15 cellular contexts compared by ENCODE assay signal in the genomic region with DNA sequence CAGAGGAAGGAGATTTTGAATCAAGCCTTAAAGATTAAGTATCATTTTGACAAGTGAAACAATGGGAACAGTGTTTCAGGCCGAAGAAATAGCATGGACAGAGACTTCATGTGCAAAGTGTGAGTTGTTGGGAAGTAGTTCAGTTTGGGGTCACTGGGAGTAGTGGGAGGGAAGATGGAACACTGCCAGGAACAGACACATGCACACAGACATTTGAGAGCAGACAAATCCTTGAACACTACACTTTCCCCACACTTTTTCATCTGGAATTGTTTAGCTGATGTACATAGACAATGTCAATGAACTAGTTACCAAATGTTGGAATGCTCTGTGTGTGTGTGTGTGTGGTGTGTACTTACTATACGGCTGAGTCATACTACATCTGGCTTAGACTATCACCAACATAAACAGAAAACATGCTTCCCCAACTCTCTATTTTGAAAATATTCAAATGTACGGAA. TPM values are rescaled to one million over a fixed set of nuclear protein-coding genes. Genes with fewer than 3 reads are reported as not detected.
DNase-seq lines count a peak whose midpoint lies in the region; TF ChIP-seq lines count a peak whose summit lies in the region.
"Had no signal": no experiment of that assay in that cellular context is flagged by ENCODE, and none has a peak within 500 bp of the region (broad histone marks: within the 10 kb centered on the region; RNA-seq: fewer than 3 reads in every experiment).

No MANE protein-coding gene starts in this region.

- peak; percentile 16 for DNase-seq in DMS 273 (lab: John Stamatoyannopoulos, UW; ENCODE audit: unreplicated experiment)
- DNase-seq in DMS 273 treated with DMSO at 0.1 percent for 48 hours (lab: John Stamatoyannopoulos, UW): no peak
- DNase-seq in adipocyte (ENCODE audit: low read depth): peak; percentile 93
- peak; percentile 93 for DNase-seq in fibroblast of pulmonary artery (ENCODE audit: low read depth)
- DNase-seq in smooth muscle cell (lab: John Stamatoyannopoulos, UW; ENCODE audit: unreplicated experiment): no peak
- no peak for DNase-seq in NCI-H1092 (lab: John Stamatoyannopoulos, UW)
- DNase-seq in activated CD4-positive, alpha-beta T cell treated with anti-CD3 and anti-CD28 coated beads for 1 hour: no peak
- no peak for DNase-seq in HEK293T (ENCODE audit: extremely low spot score)
- DNase-seq: erythroblast; kidney; naive thymus-derived CD8-positive, alpha-beta T cell; NCI-H2171 treated with DMSO at 0.1 percent for 48 hours; trophoblast cell had no signal

- 23% methylated on average over 3 of the region's 3 CpGs for WGBS in smooth muscle cell (ENCODE audit: low lambda C conversion rate)

- H4K20me1 ChIP-seq in smooth muscle cell (ENCODE audit: low read depth): no peaks in the 10 kb centered on the region

- H3K36me3 ChIP-seq in adipocyte (ENCODE audit: control insufficient read depth, insufficient read depth, low read length, severe bottlenecking) (no peaks in the 10 kb centered on the region), smooth muscle cell (ENCODE audit: low read depth) (no peaks in the 10 kb centered on the region)

- H3K4me1 ChIP-seq in adipocyte (ENCODE audit: control insufficient read depth, insufficient read depth, low read length) (peaks cover 17% of the 10 kb centered on the region), smooth muscle cell (ENCODE audit: low read depth) (peaks cover 5% of the 10 kb centered on the region)

- H3K79me2 ChIP-seq in smooth muscle cell (ENCODE audit: low read depth): no peaks in the 10 kb centered on the region

- H3K9me3 ChIP-seq in adipocyte (ENCODE audit: control insufficient read depth, low read length) (no peaks in the 10 kb centered on the region), smooth muscle cell (replicated peaks; ENCODE audit: low read depth) (no peaks in the 10 kb centered on the region)

- no peak overlapping the region for H2AFZ ChIP-seq in smooth muscle cell (ENCODE audit: low read depth)

- peaks cover 9% of the 10 kb centered on the region for H3F3A ChIP-seq in smooth muscle cell (ENCODE audit: low read depth)

- peak overlapping the region; percentile 63 for H3K27ac ChIP-seq in smooth muscle cell (ENCODE audit: low read depth)
- H3K27ac ChIP-seq: 22Rv1, VCaP had no signal

- H3K9ac ChIP-seq in adipocyte (ENCODE audit: low read length) (no peak overlapping the region), smooth muscle cell (ENCODE audit: low read depth) (no peak overlapping the region)

- H3K4me2 ChIP-seq in smooth muscle cell: peak overlapping the region; percentile 8

- H3K4me3 ChIP-seq in adipocyte (ENCODE audit: low read length): no peak overlapping the region
- no peak overlapping the region for H3K4me3 ChIP-seq in fibroblast of pulmonary artery (replicated peaks; ENCODE audit: low read depth, low read length)
- no peak overlapping the region for H3K4me3 ChIP-seq in smooth muscle cell

- CTCF ChIA-PET in HEK293T (lab: Yijun Ruan, JAX): no interaction called here

- POLR2A ChIA-PET in HEK293T (lab: Yijun Ruan, JAX): no interaction called here

- no peak for TF ChIP-seq CTCF in fibroblast of pulmonary artery (IDR thresholded peaks at IDR 0.05; ENCODE audit: low read length, missing control alignments)
- TF ChIP-seq CTCF in smooth muscle cell (IDR thresholded peaks at IDR 0.05; ENCODE audit: borderline replicate concordance, insufficient read depth, poor library complexity, severe bottlenecking): no peak

- H3K27me3 ChIP-seq in adipocyte (replicated peaks; ENCODE audit: control insufficient read depth, insufficient read depth, low read length) (no peaks in the 10 kb centered on the region), smooth muscle cell (ENCODE audit: low read depth) (no peaks in the 10 kb centered on the region)

TF ChIP-seq in HEK293T, 16 proteins besides CTCF, POLR2A, EP300 and RAD21:
- TF ChIP-seq FOXK2 (IDR thresholded peaks at IDR 0.05) (no peak), TARDBP (IDR thresholded peaks at IDR 0.05) (no peak), HDGF (IDR thresholded peaks at IDR 0.05; ENCODE audit: borderline replicate concordance) (no peak), NFRKB (IDR thresholded peaks at IDR 0.05) (no peak), CTBP1 (IDR thresholded peaks at IDR 0.05; ENCODE audit: borderline replicate concordance) (no peak), SUZ12 (IDR thresholded peaks at IDR 0.05) (no peak), FOXA1 (IDR thresholded peaks at IDR 0.05) (no peak), SP1 (IDR thresholded peaks at IDR 0.05) (no peak)
- TF ChIP-seq, protein P1, sequence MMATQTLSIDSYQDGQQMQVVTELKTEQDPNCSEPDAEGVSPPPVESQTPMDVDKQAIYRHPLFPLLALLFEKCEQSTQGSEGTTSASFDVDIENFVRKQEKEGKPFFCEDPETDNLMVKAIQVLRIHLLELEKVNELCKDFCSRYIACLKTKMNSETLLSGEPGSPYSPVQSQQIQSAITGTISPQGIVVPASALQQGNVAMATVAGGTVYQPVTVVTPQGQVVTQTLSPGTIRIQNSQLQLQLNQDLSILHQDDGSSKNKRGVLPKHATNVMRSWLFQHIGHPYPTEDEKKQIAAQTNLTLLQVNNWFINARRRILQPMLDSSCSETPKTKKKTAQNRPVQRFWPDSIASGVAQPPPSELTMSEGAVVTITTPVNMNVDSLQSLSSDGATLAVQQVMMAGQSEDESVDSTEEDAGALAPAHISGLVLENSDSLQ (IDR thresholded peaks at IDR 0.05): no peak

RNA-seq across cellular contexts. Expression of a gene that starts 52.4 kb away (rescaled TPM):
- 14.7 and 23.0 TPM in 2 replicates for total RNA-seq in smooth muscle cell
- polyA plus RNA-seq in smooth muscle cell: 5.5 and 6.2 TPM in 2 replicates
- polyA plus RNA-seq: naive thymus-derived CD8-positive, alpha-beta T cell had no signal

Comparison
In these comparisons a context has a peak if more than half of its experiments do, and no peak if none do; other contexts are left out.
1. DNase-seq: peak in DMS 273 (single experiment), adipocyte (single experiment) and fibroblast of pulmonary artery (single experiment); none in DMS 273 treated with DMSO at 0.1 percent for 48 hours (single experiment), smooth muscle cell (single experiment), NCI-H1092 (single experiment), activated CD4-positive, alpha-beta T cell treated with anti-CD3 and anti-CD28 coated beads for 1 hour (single experiment) and HEK293T (single experiment).